8 cellular contexts compared by ENCODE assay signal in the genomic region with DNA sequence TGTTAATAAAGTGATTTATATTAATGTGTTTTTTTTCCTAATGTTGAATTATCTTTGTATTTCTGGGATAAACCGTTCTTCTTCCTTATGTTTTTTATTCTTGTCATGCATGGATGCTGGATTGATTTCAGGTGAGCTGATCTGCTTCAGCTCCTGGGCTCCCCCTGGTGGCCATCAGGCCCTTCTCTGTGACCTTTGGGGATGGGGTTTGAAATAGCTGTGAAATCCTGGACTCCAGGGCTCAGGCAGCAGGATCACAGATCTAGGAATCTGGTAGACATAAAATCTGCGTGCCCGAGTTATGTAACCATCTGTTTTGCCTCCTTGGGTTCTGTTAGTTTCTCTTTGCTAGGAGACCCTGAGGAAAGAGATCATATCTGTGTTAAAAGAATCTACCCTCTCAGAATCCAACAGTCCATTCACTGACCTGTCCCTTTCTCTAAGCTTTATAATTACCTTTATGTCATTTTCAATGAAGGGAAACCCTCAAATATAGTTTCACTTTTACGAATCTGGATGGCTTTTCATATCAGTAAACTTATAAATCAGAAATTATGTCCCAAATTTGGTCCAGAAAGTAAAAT. TPM values are rescaled to one million over a fixed set of nuclear protein-coding genes. Genes with fewer than 3 reads are reported as not detected.
A peak's percentile ranks its signal among the peaks of the same experiment; 100 is the strongest.
DNase-seq lines count a peak whose midpoint lies in the region; ATAC-seq, FAIRE-seq and TF ChIP-seq lines count a peak whose summit lies in the region.

No MANE protein-coding gene starts in this region.

- peak; percentile 81 for FAIRE-seq in frontal cortex (lab: Jason Lieb, UNC)

- no peaks in the 10 kb centered on the region for H3F3A ChIP-seq in Loucy (ENCODE audit: low read depth)

- H3K9me3 ChIP-seq in Loucy (ENCODE audit: insufficient read depth, low read depth, low read length) (no peaks in the 10 kb centered on the region), tibial artery (no peaks in the 10 kb centered on the region)

- no peak overlapping the region for H3K4me3 Mint-ChIP-seq in osteocyte (ENCODE audit: unreplicated experiment)

- H3K9me2 ChIP-seq in Loucy (replicated peaks; ENCODE audit: low read depth, low read length): no peaks in the 10 kb centered on the region

- TF ChIP-seq CTCF in Loucy (conservative IDR thresholded peaks at IDR 0.05; ENCODE audit: low read length) (peak; percentile 97), osteocyte (IDR thresholded peaks at IDR 0.05) (peak; percentile 97), tibial artery (IDR thresholded peaks at IDR 0.05) (peak; percentile 90 to 92)

- intact Hi-C loops in tibial artery (cut with DNase I; ENCODE audit: low total_unique reads): loop anchor here (2.0 to 5.0 kb wide), 2 partner anchors 56 to 90 kb away; partner anchors contain the start of gene NPR2

- peaks cover 3% of the 10 kb centered on the region for H3K9me3 Mint-ChIP-seq in osteocyte (ENCODE audit: unreplicated experiment)

- peak; percentile 40 for DNase-seq in DMS153 treated with DMSO at 0.1 percent for 48 hours (lab: John Stamatoyannopoulos, UW; ENCODE audit: unreplicated experiment)
- peak; percentile 1 to 52 for DNase-seq in SHP77 (lab: John Stamatoyannopoulos, UW)
- peak; percentile 93 for DNase-seq in activated effector memory CD4-positive, alpha-beta T cell treated with anti-CD3 and anti-CD28 coated beads, Interleukin-2, amount 50 U/mL, for 16 hours
- peak; percentile 47 to 68 for DNase-seq in frontal cortex (ENCODE audit: low spot score in 2 of 2)
- peak; percentile 93 for DNase-seq in osteocyte (ENCODE audit: extremely low spot score, unreplicated experiment)
- peak; percentile 87 to 89 for DNase-seq in tibial artery

- no peak overlapping the region; the same call in 1 of the 2 replicates for H2AFZ ChIP-seq in Loucy (ENCODE audit: low read length)

- peaks cover 54% of the 10 kb centered on the region for H3K27me3 Mint-ChIP-seq in osteocyte (ENCODE audit: unreplicated experiment)

- H3K4me1 Mint-ChIP-seq in osteocyte (ENCODE audit: unreplicated experiment): no peaks in the 10 kb centered on the region

- H3K4me3 ChIP-seq in Loucy (ENCODE audit: low read length, poor library complexity, severe bottlenecking) (no peak overlapping the region), tibial artery (no peak overlapping the region)

- no peak overlapping the region for H3K4me2 ChIP-seq in Loucy (ENCODE audit: low read depth, low read length, poor library complexity, severe bottlenecking)

- no peak overlapping the region for H3K27ac ChIP-seq in tibial artery

- H3K36me3 ChIP-seq in Loucy (ENCODE audit: insufficient read depth, low read length): no peaks in the 10 kb centered on the region
- no peaks in the 10 kb centered on the region for H3K36me3 ChIP-seq in tibial artery

- no peaks in the 10 kb centered on the region for H3K4me1 ChIP-seq in Loucy (ENCODE audit: insufficient read depth, low read length, poor library complexity, severe bottlenecking)
- H3K4me1 ChIP-seq in tibial artery: no peaks in the 10 kb centered on the region

- H3K27me3 ChIP-seq in Loucy (ENCODE audit: insufficient read depth, low read length, poor library complexity, severe bottlenecking) (no peaks in the 10 kb centered on the region), tibial artery (no peaks in the 10 kb centered on the region)

- no peak for ATAC-seq in HG02840 (IDR thresholded peaks at IDR 0.05; ENCODE audit: low FRiP score, unreplicated experiment)

- H3K79me2 ChIP-seq in Loucy (ENCODE audit: insufficient read depth, low read length): no peaks in the 10 kb centered on the region

- no peaks in the 10 kb centered on the region for H4K20me1 ChIP-seq in Loucy (ENCODE audit: insufficient read depth, low read length, poor library complexity, severe bottlenecking)

- H3K27ac Mint-ChIP-seq in osteocyte (ENCODE audit: unreplicated experiment): no peak overlapping the region

- H3K9ac ChIP-seq in Loucy (ENCODE audit: low read depth, low read length, poor library complexity, severe bottlenecking): no peak overlapping the region

- no peaks in the 10 kb centered on the region for H3K36me3 Mint-ChIP-seq in osteocyte (ENCODE audit: unreplicated experiment)

RNA-seq across cellular contexts. Expression of gene OR13J1, which starts 12.2 kb away (rescaled TPM):
- total RNA-seq in frontal cortex: not detected
- not detected in 2 replicates for total RNA-seq in osteocyte

RNA-seq across cellular contexts. Expression of gene HRCT1, which starts 23.6 kb away (rescaled TPM):
- total RNA-seq in frontal cortex (0.82 TPM), osteocyte (3.0 and 3.7 TPM in 2 replicates)

RNA-seq across cellular contexts. Expression of gene SPAAR, which starts 26.9 kb away (rescaled TPM):
- total RNA-seq in frontal cortex (0.41 TPM), osteocyte (0.56 TPM in 1 of 2 replicates, not detected in the other)

RNA-seq across cellular contexts. Expression of gene TMEM8B, which starts 53.3 kb away (rescaled TPM):
- total RNA-seq in frontal cortex (4.1 TPM), osteocyte (25.6 and 29.9 TPM in 2 replicates)

RNA-seq across cellular contexts. Expression of gene FAM221B, which starts 53.8 kb away (rescaled TPM):
- total RNA-seq in frontal cortex (not detected), osteocyte (not detected in 2 replicates)

Comparison
In these comparisons a context has a peak if more than half of its experiments do, and no peak if none do; other contexts are left out.
1. DNase-seq: peak in every context shown above with its lines; median percentile 93 in activated effector memory CD4-positive, alpha-beta T cell treated with anti-CD3 and anti-CD28 coated beads, Interleukin-2, amount 50 U/mL, for 16 hours; 93 in osteocyte; 88 in tibial artery; 58 in frontal cortex; 40 in DMS153 treated with DMSO at 0.1 percent for 48 hours; 26 in SHP77.